7 cellular contexts compared by ENCODE assay signal in genomic region chr13:114130131-114130707, GRCh38. TPM values are rescaled to one million over a fixed set of nuclear protein-coding genes. Genes with fewer than 3 reads are reported as not detected.
DNase-seq lines count a peak whose midpoint lies in the region; ATAC-seq, FAIRE-seq and TF ChIP-seq lines count a peak whose summit lies in the region.

No MANE protein-coding gene starts in this region.

- peaks cover 30% of the 10 kb centered on the region for H3K79me2 ChIP-seq in keratinocyte (ENCODE audit: control insufficient read depth, insufficient read depth, low read length)

- H3K4me3 ChIP-seq in keratinocyte (ENCODE audit: control insufficient read depth in 2 of 3, extremely low read depth in 1 of 3, insufficient read depth in 2 of 3, low read depth in 1 of 3, low read length in 3 of 3) (peak overlapping the region in 2 of 3 experiments; percentile 78 to 81), stomach (peak overlapping the region; percentile 61 to 95 (median 86))

- H3K27me3 Mint-ChIP-seq in HFFc6 (ENCODE audit: insufficient read depth), result peaks cover 15% of the 10 kb centered on the region
- H3K27me3 Mint-ChIP-seq in activated T-helper 17 cell treated with anti-CD3 and anti-CD28 coated beads, Interleukin-2, amount 50 U/mL, for 72 hours, result no peaks in the 10 kb centered on the region

- H3K4me1 ChIP-seq in keratinocyte (ENCODE audit: control insufficient read depth, extremely low read depth, insufficient read depth, low read length) (peaks cover 15% of the 10 kb centered on the region), stomach (peaks cover 36 to 71% (median 57%) of the 10 kb centered on the region in 4 donors)

- WGBS in stomach, 5 donors, result 55 to 71% (median 62%) methylated on average over 9 to 13 of the region's 13 CpGs

- FAIRE-seq in keratinocyte (lab: Jason Lieb, UNC), result no peak

- no peaks in the 10 kb centered on the region for H3K27me3 ChIP-seq in keratinocyte (ENCODE audit: control insufficient read depth, extremely low read depth, insufficient read depth, low read length)
- H3K27me3 ChIP-seq in stomach, result peaks cover 0 to 12% (median 0%) of the 10 kb centered on the region in 3 donors

- TF ChIP-seq EP300 in stomach (IDR thresholded peaks at IDR 0.05), result no peak

- ATAC-seq in activated T-helper 17 cell treated with anti-CD3 and anti-CD28 coated beads, Interleukin-2, amount 50 U/mL, for 72 hours (replicated peaks), result no peak
- ATAC-seq in HG03460 (IDR thresholded peaks at IDR 0.05; ENCODE audit: unreplicated experiment), result no peak
- no peak for ATAC-seq in GM18867 (IDR thresholded peaks at IDR 0.05; ENCODE audit: unreplicated experiment)

- no peak for TF ChIP-seq POLR2A in stomach (IDR thresholded peaks at IDR 0.05)

- H3K36me3 ChIP-seq in keratinocyte (ENCODE audit: control insufficient read depth in 2 of 2, extremely low read depth in 1 of 2, insufficient read depth in 2 of 2, low read length in 2 of 2) (no peaks in the 10 kb centered on the region), stomach (no peaks in the 10 kb centered on the region)

- peaks cover 52% of the 10 kb centered on the region for H3K4me1 Mint-ChIP-seq in HFFc6 (ENCODE audit: low read depth)
- H3K4me1 Mint-ChIP-seq in activated T-helper 17 cell treated with anti-CD3 and anti-CD28 coated beads, Interleukin-2, amount 50 U/mL, for 72 hours, result peaks cover 44% of the 10 kb centered on the region

- H3K9me3 ChIP-seq in keratinocyte (ENCODE audit: control insufficient read depth, low read depth, low read length) (no peaks in the 10 kb centered on the region), stomach (no peaks in the 10 kb centered on the region)

- H3K9me1 ChIP-seq in keratinocyte (ENCODE audit: control insufficient read depth, extremely low read depth, insufficient read depth, low read length), result no peaks in the 10 kb centered on the region

- peaks cover 13% of the 10 kb centered on the region for H3K9me3 Mint-ChIP-seq in HFFc6
- no peaks in the 10 kb centered on the region for H3K9me3 Mint-ChIP-seq in activated T-helper 17 cell treated with anti-CD3 and anti-CD28 coated beads, Interleukin-2, amount 50 U/mL, for 72 hours

- H3K9ac ChIP-seq in keratinocyte (ENCODE audit: control insufficient read depth, extremely low read depth, insufficient read depth, low read length), result peak overlapping the region; percentile 64

- H4K20me1 ChIP-seq in keratinocyte (ENCODE audit: control insufficient read depth, extremely low read depth, insufficient read depth, low read length), result no peaks in the 10 kb centered on the region

- intact Hi-C loops in stomach (cut with DNase I; ENCODE audit: low total_unique reads), result no loop called here

- H3K4me3 Mint-ChIP-seq in HFFc6, result peak overlapping the region; percentile 100
- H3K4me3 Mint-ChIP-seq in activated T-helper 17 cell treated with anti-CD3 and anti-CD28 coated beads, Interleukin-2, amount 50 U/mL, for 72 hours, result peak overlapping the region; percentile 98

- no peak for TF ChIP-seq CTCF in HFFc6 (IDR thresholded peaks at IDR 0.05)
- no peak for TF ChIP-seq CTCF in keratinocyte (optimal IDR thresholded peaks at IDR 0.05 in 1 of 3, IDR thresholded peaks at IDR 0.05 in 1 of 3, conservative IDR thresholded peaks at IDR 0.05 in 1 of 3; ENCODE audit: extremely low read depth in 1 of 3, insufficient read depth in 2 of 3, low read length in 3 of 3)
- no peak for TF ChIP-seq CTCF in stomach (IDR thresholded peaks at IDR 0.05)

- H3K4me2 ChIP-seq in keratinocyte (ENCODE audit: control insufficient read depth, extremely low read depth, insufficient read depth, low read depth, low read length), result peak overlapping the region; percentile 93

- DNase-seq in HFFc6, result no peak
- no peak for DNase-seq in keratinocyte (ENCODE audit: low read depth, low spot score)
- no peak for DNase-seq in stomach
- no peak for DNase-seq in cerebellum (ENCODE audit: low spot score)

- no peak overlapping the region for H2AFZ ChIP-seq in keratinocyte (ENCODE audit: control insufficient read depth, low read length)

- peaks cover 24% of the 10 kb centered on the region for H3K36me3 Mint-ChIP-seq in HFFc6 (ENCODE audit: low read depth)
- peaks cover 59% of the 10 kb centered on the region for H3K36me3 Mint-ChIP-seq in activated T-helper 17 cell treated with anti-CD3 and anti-CD28 coated beads, Interleukin-2, amount 50 U/mL, for 72 hours (ENCODE audit: low read depth)

- dilution Hi-C loops in keratinocyte (cut with MboI; ENCODE audit: extremely low pct_ligation_motif_present, low sequenced_read_pairs), result no loop called here

- peak overlapping the region; percentile 99 for H3K27ac Mint-ChIP-seq in HFFc6
- peak overlapping the region; percentile 89 for H3K27ac Mint-ChIP-seq in activated T-helper 17 cell treated with anti-CD3 and anti-CD28 coated beads, Interleukin-2, amount 50 U/mL, for 72 hours

- H3K27ac ChIP-seq in keratinocyte (ENCODE audit: control insufficient read depth, insufficient read depth, low read length) (no peak overlapping the region), stomach (peak overlapping the region; percentile 70 to 90 (median 86))

RNA-seq across cellular contexts. Expression of gene RASA3, which starts 2.2 kb away (rescaled TPM):
- total RNA-seq in HFFc6 (2021; fragmentation: NEBNext Ultra II Directional; extraction: Animal tissue kit (Norgen Biotek cat#: 25700)), result 10 to 100 TPM; 31.6 to 37.6 (median 33.1) TPM
- 10 to 100 TPM; 18.4 to 62.5 TPM for total RNA-seq in activated T-helper 17 cell treated with anti-CD3 and anti-CD28 coated beads, Interleukin-2, amount 50 U/mL, for 72 hours
- polyA plus RNA-seq in keratinocyte (3.5 to 6.9 TPM (median 4.1 TPM) in 3 replicates), stomach (10 to 100 TPM in 2 of 3 donors, 1 to 10 TPM in 1; 3.7 to 11.8 (median 10.9) TPM)
- 1.1 TPM for polyA plus RNA-seq in keratinocyte (2011; ENCODE audit: low read depth)
- polyA plus RNA-seq in keratinocyte (2011; cell fraction: cytosol; rRNA removed), result 3.1 and 4.8 TPM in 2 replicates
- polyA plus RNA-seq in keratinocyte (2011; cell fraction: nucleus; rRNA removed), result 5.9 and 7.0 TPM in 2 replicates
- polyA plus RNA-seq in keratinocyte (2012; ENCODE audit: low replicate concordance), result 2.0 and 6.9 TPM in 2 replicates
- 3.6 to 5.4 TPM (median 4.5 TPM) in 3 replicates for polyA minus RNA-seq in keratinocyte
- 5.2 TPM for polyA minus RNA-seq in keratinocyte (2011; cell fraction: cytosol; rRNA and poly(A)+ RNA removed)
- polyA minus RNA-seq in keratinocyte (2011; cell fraction: nucleus; rRNA and poly(A)+ RNA removed), result 5.0 and 6.9 TPM in 2 replicates
- total RNA-seq in stomach (10 to 100 TPM in 1 of 5 donors, 1 to 10 TPM in 4; 3.8 to 22.3 (median 6.4) TPM), cerebellum (19.1 TPM)

RNA-seq across cellular contexts. Expression of gene CFAP97D2, which starts 48.8 kb away (rescaled TPM):
- total RNA-seq in HFFc6 (2021; fragmentation: NEBNext Ultra II Directional; extraction: Animal tissue kit (Norgen Biotek cat#: 25700)), result not detected
- not detected for total RNA-seq in activated T-helper 17 cell treated with anti-CD3 and anti-CD28 coated beads, Interleukin-2, amount 50 U/mL, for 72 hours
- polyA plus RNA-seq in keratinocyte (not detected in 3 replicates), stomach (not detected)
- not detected for polyA plus RNA-seq in keratinocyte (2011; ENCODE audit: low read depth)
- not detected in 2 replicates for polyA plus RNA-seq in keratinocyte (2011; cell fraction: cytosol; rRNA removed)
- not detected in 2 replicates for polyA plus RNA-seq in keratinocyte (2011; cell fraction: nucleus; rRNA removed)
- not detected in 2 replicates for polyA plus RNA-seq in keratinocyte (2012; ENCODE audit: low replicate concordance)
- polyA minus RNA-seq in keratinocyte, result not detected in 3 replicates
- not detected for polyA minus RNA-seq in keratinocyte (2011; cell fraction: cytosol; rRNA and poly(A)+ RNA removed)
- not detected in 2 replicates for polyA minus RNA-seq in keratinocyte (2011; cell fraction: nucleus; rRNA and poly(A)+ RNA removed)
- total RNA-seq in stomach (not detected), cerebellum (not detected)
